32 cellular contexts compared by ENCODE assay signal in genomic region chr10:71048995-71049650, GRCh38.
"Had no signal": no experiment of that assay in that cellular context is flagged by ENCODE, and none has a peak within 500 bp of the region (broad histone marks: within the 10 kb centered on the region; RNA-seq: fewer than 3 reads in every experiment).

No MANE protein-coding gene starts in this region.

- ATAC-seq: activated naive CD4-positive, alpha-beta T cell treated with anti-CD3 and anti-CD28 coated beads, Interleukin-2, amount 50 U/mL, for 72 hours; activated T-cell treated with anti-CD3 and anti-CD28 coated beads, Interleukin-2, amount 50 U/mL, for 72 hours; effector memory CD8-positive, alpha-beta T cell; foreskin keratinocyte; gastrocnemius medialis; WTC11 had no signal

- H3K9me3 ChIP-seq: ascending aorta, breast epithelium, esophagus muscularis mucosa, gastrocnemius medialis had no signal

- H3K27me3 Mint-ChIP-seq: activated CD4-positive, alpha-beta T cell treated with anti-CD3 and anti-CD28 coated beads, Interleukin-2, amount 10 ng/mL, durations not matched to agents 7 days and 5 days had no signal

- H3K4me1 ChIP-seq: ascending aorta, breast epithelium, esophagus muscularis mucosa, foreskin keratinocyte, gastrocnemius medialis had no signal

- H3K9me3 Mint-ChIP-seq: activated CD4-positive, alpha-beta memory T cell treated with anti-CD3 and anti-CD28 coated beads, Interleukin-2, amount 10 ng/mL, durations not matched to agents 7 days and 5 days; activated CD4-positive, alpha-beta T cell treated with anti-CD3 and anti-CD28 coated beads, Interleukin-2, amount 10 ng/mL, durations not matched to agents 7 days and 5 days; activated naive CD4-positive, alpha-beta T cell treated with anti-CD3 and anti-CD28 coated beads, Interleukin-2, amount 10 ng/mL, durations not matched to agents 7 days and 5 days; activated naive CD4-positive, alpha-beta T cell treated with anti-CD3 and anti-CD28 coated beads, Interleukin-2, amount 50 U/mL, for 72 hours; activated naive CD8-positive, alpha-beta T cell treated with anti-CD3 and anti-CD28 coated beads, Interleukin-2, amount 10 ng/mL, durations not matched to agents 7 days and 5 days; activated T-cell treated with anti-CD3 and anti-CD28 coated beads, Interleukin-2, amount 50 U/mL, for 24 hours; activated T-cell treated with anti-CD3 and anti-CD28 coated beads, Interleukin-2, amount 50 U/mL, for 72 hours; dendritic cell treated with granulocyte-macrophage colony-stimulating factor and Interleukin-4, amounts not matched to agents 40 ng/mL and 50 ng/mL, for 4 days; effector memory CD8-positive, alpha-beta T cell; WTC11 had no signal

- H3K27ac ChIP-seq: ascending aorta, breast epithelium, cardiac muscle cell, coronary artery, esophagus muscularis mucosa, foreskin keratinocyte, gastrocnemius medialis, VCaP had no signal

- DNase-seq: activated CD4-positive, alpha-beta memory T cell treated with anti-CD3 and anti-CD28 coated beads, Interleukin-2, amount 10 ng/mL, durations not matched to agents 7 days and 5 days; activated CD4-positive, alpha-beta T cell treated with anti-CD3 and anti-CD28 coated beads for 1 hour; activated CD4-positive, alpha-beta T cell treated with anti-CD3 and anti-CD28 coated beads for 4 hours; activated CD4-positive, alpha-beta T cell treated with anti-CD3 and anti-CD28 coated beads, Interleukin-2, amount 10 ng/mL, durations not matched to agents 7 days and 5 days; activated CD4-positive, alpha-beta T cell treated with anti-CD3 and anti-CD28 coated beads, Interleukin-2, amount 50 U/mL, for 4 hours; activated CD8-positive, alpha-beta memory T cell treated with anti-CD3 and anti-CD28 coated beads, Interleukin-2, amount 50 U/mL, for 48 hours; activated gamma-delta T cell; activated naive CD4-positive, alpha-beta T cell; activated naive CD4-positive, alpha-beta T cell treated with anti-CD3 and anti-CD28 coated beads, Interleukin-2, amount 10 ng/mL, durations not matched to agents 7 days and 5 days; activated naive CD8-positive, alpha-beta T cell treated with anti-CD3 and anti-CD28 coated beads, Interleukin-2, amount 10 ng/mL, durations not matched to agents 7 days and 5 days; activated T-cell treated with anti-CD3 and anti-CD28 coated beads for 4 hours; activated T-cell treated with anti-CD3 and anti-CD28 coated beads, Interleukin-2, amount 50 U/mL, for 24 hours; activated T-cell treated with anti-CD3 and anti-CD28 coated beads, Interleukin-2, amount 50 U/mL, for 72 hours; central memory CD4-positive, alpha-beta T cell; cerebellar nuclear complex; effector CD4-positive, alpha-beta T cell; effector memory CD8-positive, alpha-beta T cell; erythroblast; foreskin keratinocyte; gastrocnemius medialis; glutamatergic neuron; T-helper 2 cell had no signal

- H3K27me3 ChIP-seq: ascending aorta, breast epithelium, cardiac muscle cell, gastrocnemius medialis had no signal

- H3K4me3 ChIP-seq: ascending aorta, breast epithelium, cardiac muscle cell, coronary artery, esophagus muscularis mucosa, gastrocnemius medialis had no signal

- H3K36me3 ChIP-seq: ascending aorta, breast epithelium, cardiac muscle cell, esophagus muscularis mucosa, gastrocnemius medialis had no signal

- H3K27ac Mint-ChIP-seq: activated CD4-positive, alpha-beta memory T cell treated with anti-CD3 and anti-CD28 coated beads, Interleukin-2, amount 10 ng/mL, durations not matched to agents 7 days and 5 days; activated CD4-positive, alpha-beta T cell treated with anti-CD3 and anti-CD28 coated beads, Interleukin-2, amount 10 ng/mL, durations not matched to agents 7 days and 5 days; activated naive CD4-positive, alpha-beta T cell treated with anti-CD3 and anti-CD28 coated beads, Interleukin-2, amount 10 ng/mL, durations not matched to agents 7 days and 5 days; activated naive CD4-positive, alpha-beta T cell treated with anti-CD3 and anti-CD28 coated beads, Interleukin-2, amount 50 U/mL, for 72 hours; activated naive CD8-positive, alpha-beta T cell treated with anti-CD3 and anti-CD28 coated beads, Interleukin-2, amount 10 ng/mL, durations not matched to agents 7 days and 5 days; activated T-cell treated with anti-CD3 and anti-CD28 coated beads, Interleukin-2, amount 50 U/mL, for 24 hours; activated T-cell treated with anti-CD3 and anti-CD28 coated beads, Interleukin-2, amount 50 U/mL, for 72 hours; dendritic cell treated with granulocyte-macrophage colony-stimulating factor and Interleukin-4, amounts not matched to agents 40 ng/mL and 50 ng/mL, for 4 days; effector memory CD8-positive, alpha-beta T cell; WTC11 had no signal

- H3K36me3 Mint-ChIP-seq: activated naive CD4-positive, alpha-beta T cell treated with anti-CD3 and anti-CD28 coated beads, Interleukin-2, amount 10 ng/mL, durations not matched to agents 7 days and 5 days; activated naive CD4-positive, alpha-beta T cell treated with anti-CD3 and anti-CD28 coated beads, Interleukin-2, amount 50 U/mL, for 72 hours; activated naive CD8-positive, alpha-beta T cell treated with anti-CD3 and anti-CD28 coated beads, Interleukin-2, amount 10 ng/mL, durations not matched to agents 7 days and 5 days; brain; WTC11 had no signal

- H3K4me1 Mint-ChIP-seq: activated CD4-positive, alpha-beta memory T cell treated with anti-CD3 and anti-CD28 coated beads, Interleukin-2, amount 10 ng/mL, durations not matched to agents 7 days and 5 days; activated CD4-positive, alpha-beta T cell treated with anti-CD3 and anti-CD28 coated beads, Interleukin-2, amount 10 ng/mL, durations not matched to agents 7 days and 5 days; activated naive CD4-positive, alpha-beta T cell treated with anti-CD3 and anti-CD28 coated beads, Interleukin-2, amount 10 ng/mL, durations not matched to agents 7 days and 5 days; activated naive CD8-positive, alpha-beta T cell treated with anti-CD3 and anti-CD28 coated beads, Interleukin-2, amount 10 ng/mL, durations not matched to agents 7 days and 5 days had no signal

- H3K4me3 Mint-ChIP-seq: activated CD4-positive, alpha-beta memory T cell treated with anti-CD3 and anti-CD28 coated beads, Interleukin-2, amount 10 ng/mL, durations not matched to agents 7 days and 5 days; activated CD4-positive, alpha-beta T cell treated with anti-CD3 and anti-CD28 coated beads, Interleukin-2, amount 10 ng/mL, durations not matched to agents 7 days and 5 days; activated naive CD4-positive, alpha-beta T cell treated with anti-CD3 and anti-CD28 coated beads, Interleukin-2, amount 10 ng/mL, durations not matched to agents 7 days and 5 days; activated naive CD8-positive, alpha-beta T cell treated with anti-CD3 and anti-CD28 coated beads, Interleukin-2, amount 10 ng/mL, durations not matched to agents 7 days and 5 days; activated T-cell treated with anti-CD3 and anti-CD28 coated beads, Interleukin-2, amount 50 U/mL, for 24 hours; activated T-cell treated with anti-CD3 and anti-CD28 coated beads, Interleukin-2, amount 50 U/mL, for 72 hours; dendritic cell treated with granulocyte-macrophage colony-stimulating factor and Interleukin-4, amounts not matched to agents 40 ng/mL and 50 ng/mL, for 4 days; effector memory CD8-positive, alpha-beta T cell; WTC11 had no signal
